ENCODE assay signal across 1 cellular context in the genomic region with DNA sequence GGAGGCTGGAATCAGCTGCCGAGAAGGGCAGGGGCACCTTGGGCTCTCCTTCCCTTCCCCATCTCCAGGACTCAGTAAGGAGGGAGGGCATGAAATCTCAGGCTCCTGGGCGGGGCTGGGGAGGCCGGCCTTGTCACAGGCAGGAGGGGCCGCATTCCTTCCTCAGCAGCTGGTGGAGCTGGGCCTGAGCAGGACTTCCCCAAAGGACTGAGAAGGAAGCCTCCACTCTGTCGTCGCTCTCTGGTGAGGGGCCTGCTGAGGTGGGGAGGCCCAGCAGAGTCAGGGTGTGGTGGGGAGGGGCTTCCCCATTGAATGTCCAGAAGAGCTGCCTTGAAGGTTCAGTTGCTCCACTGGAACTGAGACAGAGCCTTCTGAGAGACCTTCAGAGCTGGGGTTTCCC.
TF ChIP-seq lines count a peak whose summit lies in the region.

No MANE protein-coding gene starts in this region.

TF ChIP-seq in K562, 482 proteins besides CTCF, POLR2A, EP300 and RAD21 (continued from another document):
- TF ChIP-seq CHD4 (IDR thresholded peaks at IDR 0.05; ENCODE audit: insufficient read depth, insufficient replicate concordance, low read depth, low read length, poor library complexity, severe bottlenecking) (no peak), HCFC1 (IDR thresholded peaks at IDR 0.05; ENCODE audit: low read depth, low read length) (no peak), CEBPB (tag; IDR thresholded peaks at IDR 0.05) (no peak), COPS2 (conservative IDR thresholded peaks at IDR 0.05) (no peak), CREB1 (IDR thresholded peaks at IDR 0.05) (no peak), CREB1 (CRISPR knock-in tag; IDR thresholded peaks at IDR 0.05) (no peak), PHB2 (IDR thresholded peaks at IDR 0.05; ENCODE audit: low read depth) (no peak), ZNF174 (CRISPR knock-in tag; IDR thresholded peaks at IDR 0.05) (no peak), SIRT6 (IDR thresholded peaks at IDR 0.05; ENCODE audit: low read depth, low read length) (no peak), MYBL2 (IDR thresholded peaks at IDR 0.05; ENCODE audit: low read depth) (no peak), MYBL2 (CRISPR knock-in tag; IDR thresholded peaks at IDR 0.05; ENCODE audit: borderline replicate concordance) (no peak), NR3C1 (CRISPR knock-in tag; IDR thresholded peaks at IDR 0.05) (no peak)
- TF ChIP-seq, protein P1, sequence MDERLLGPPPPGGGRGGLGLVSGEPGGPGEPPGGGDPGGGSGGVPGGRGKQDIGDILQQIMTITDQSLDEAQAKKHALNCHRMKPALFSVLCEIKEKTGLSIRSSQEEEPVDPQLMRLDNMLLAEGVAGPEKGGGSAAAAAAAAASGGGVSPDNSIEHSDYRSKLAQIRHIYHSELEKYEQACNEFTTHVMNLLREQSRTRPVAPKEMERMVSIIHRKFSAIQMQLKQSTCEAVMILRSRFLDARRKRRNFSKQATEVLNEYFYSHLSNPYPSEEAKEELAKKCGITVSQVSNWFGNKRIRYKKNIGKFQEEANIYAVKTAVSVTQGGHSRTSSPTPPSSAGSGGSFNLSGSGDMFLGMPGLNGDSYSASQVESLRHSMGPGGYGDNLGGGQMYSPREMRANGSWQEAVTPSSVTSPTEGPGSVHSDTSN (CRISPR knock-in tag; IDR thresholded peaks at IDR 0.05; ENCODE audit: low read depth) = no peak
- TF ChIP-seq, protein P1 (tag; conservative IDR thresholded peaks at IDR 0.05; ENCODE audit: low read depth) = no peak
- TF ChIP-seq, protein P2, sequence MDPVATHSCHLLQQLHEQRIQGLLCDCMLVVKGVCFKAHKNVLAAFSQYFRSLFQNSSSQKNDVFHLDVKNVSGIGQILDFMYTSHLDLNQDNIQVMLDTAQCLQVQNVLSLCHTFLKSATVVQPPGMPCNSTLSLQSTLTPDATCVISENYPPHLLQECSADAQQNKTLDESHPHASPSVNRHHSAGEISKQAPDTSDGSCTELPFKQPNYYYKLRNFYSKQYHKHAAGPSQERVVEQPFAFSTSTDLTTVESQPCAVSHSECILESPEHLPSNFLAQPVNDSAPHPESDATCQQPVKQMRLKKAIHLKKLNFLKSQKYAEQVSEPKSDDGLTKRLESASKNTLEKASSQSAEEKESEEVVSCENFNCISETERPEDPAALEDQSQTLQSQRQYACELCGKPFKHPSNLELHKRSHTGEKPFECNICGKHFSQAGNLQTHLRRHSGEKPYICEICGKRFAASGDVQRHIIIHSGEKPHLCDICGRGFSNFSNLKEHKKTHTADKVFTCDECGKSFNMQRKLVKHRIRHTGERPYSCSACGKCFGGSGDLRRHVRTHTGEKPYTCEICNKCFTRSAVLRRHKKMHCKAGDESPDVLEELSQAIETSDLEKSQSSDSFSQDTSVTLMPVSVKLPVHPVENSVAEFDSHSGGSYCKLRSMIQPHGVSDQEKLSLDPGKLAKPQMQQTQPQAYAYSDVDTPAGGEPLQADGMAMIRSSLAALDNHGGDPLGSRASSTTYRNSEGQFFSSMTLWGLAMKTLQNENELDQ (CRISPR knock-in tag; IDR thresholded peaks at IDR 0.05; ENCODE audit: borderline replicate concordance) = no peak
- TF ChIP-seq, protein P3, sequence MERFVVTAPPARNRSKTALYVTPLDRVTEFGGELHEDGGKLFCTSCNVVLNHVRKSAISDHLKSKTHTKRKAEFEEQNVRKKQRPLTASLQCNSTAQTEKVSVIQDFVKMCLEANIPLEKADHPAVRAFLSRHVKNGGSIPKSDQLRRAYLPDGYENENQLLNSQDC (CRISPR knock-in tag; IDR thresholded peaks at IDR 0.05) = no peak
- TF ChIP-seq, protein P4, sequence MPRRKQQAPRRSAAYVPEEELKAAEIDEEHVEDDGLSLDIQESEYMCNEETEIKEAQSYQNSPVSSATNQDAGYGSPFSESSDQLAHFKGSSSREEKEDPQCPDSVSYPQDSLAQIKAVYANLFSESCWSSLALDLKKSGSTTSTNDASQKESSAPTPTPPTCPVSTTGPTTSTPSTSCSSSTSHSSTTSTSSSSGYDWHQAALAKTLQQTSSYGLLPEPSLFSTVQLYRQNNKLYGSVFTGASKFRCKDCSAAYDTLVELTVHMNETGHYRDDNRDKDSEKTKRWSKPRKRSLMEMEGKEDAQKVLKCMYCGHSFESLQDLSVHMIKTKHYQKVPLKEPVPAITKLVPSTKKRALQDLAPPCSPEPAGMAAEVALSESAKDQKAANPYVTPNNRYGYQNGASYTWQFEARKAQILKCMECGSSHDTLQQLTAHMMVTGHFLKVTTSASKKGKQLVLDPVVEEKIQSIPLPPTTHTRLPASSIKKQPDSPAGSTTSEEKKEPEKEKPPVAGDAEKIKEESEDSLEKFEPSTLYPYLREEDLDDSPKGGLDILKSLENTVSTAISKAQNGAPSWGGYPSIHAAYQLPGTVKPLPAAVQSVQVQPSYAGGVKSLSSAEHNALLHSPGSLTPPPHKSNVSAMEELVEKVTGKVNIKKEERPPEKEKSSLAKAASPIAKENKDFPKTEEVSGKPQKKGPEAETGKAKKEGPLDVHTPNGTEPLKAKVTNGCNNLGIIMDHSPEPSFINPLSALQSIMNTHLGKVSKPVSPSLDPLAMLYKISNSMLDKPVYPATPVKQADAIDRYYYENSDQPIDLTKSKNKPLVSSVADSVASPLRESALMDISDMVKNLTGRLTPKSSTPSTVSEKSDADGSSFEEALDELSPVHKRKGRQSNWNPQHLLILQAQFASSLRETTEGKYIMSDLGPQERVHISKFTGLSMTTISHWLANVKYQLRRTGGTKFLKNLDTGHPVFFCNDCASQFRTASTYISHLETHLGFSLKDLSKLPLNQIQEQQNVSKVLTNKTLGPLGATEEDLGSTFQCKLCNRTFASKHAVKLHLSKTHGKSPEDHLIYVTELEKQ (CRISPR knock-in tag; IDR thresholded peaks at IDR 0.05) = no peak
- TF ChIP-seq, protein P5, sequence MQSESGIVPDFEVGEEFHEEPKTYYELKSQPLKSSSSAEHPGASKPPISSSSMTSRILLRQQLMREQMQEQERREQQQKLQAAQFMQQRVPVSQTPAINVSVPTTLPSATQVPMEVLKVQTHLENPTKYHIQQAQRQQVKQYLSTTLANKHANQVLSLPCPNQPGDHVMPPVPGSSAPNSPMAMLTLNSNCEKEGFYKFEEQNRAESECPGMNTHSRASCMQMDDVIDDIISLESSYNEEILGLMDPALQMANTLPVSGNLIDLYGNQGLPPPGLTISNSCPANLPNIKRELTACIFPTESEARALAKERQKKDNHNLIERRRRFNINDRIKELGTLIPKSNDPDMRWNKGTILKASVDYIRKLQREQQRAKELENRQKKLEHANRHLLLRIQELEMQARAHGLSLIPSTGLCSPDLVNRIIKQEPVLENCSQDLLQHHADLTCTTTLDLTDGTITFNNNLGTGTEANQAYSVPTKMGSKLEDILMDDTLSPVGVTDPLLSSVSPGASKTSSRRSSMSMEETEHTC (IDR thresholded peaks at IDR 0.05) = no peak
